ENCODE assay signal across 1 cellular context in the genomic region with DNA sequence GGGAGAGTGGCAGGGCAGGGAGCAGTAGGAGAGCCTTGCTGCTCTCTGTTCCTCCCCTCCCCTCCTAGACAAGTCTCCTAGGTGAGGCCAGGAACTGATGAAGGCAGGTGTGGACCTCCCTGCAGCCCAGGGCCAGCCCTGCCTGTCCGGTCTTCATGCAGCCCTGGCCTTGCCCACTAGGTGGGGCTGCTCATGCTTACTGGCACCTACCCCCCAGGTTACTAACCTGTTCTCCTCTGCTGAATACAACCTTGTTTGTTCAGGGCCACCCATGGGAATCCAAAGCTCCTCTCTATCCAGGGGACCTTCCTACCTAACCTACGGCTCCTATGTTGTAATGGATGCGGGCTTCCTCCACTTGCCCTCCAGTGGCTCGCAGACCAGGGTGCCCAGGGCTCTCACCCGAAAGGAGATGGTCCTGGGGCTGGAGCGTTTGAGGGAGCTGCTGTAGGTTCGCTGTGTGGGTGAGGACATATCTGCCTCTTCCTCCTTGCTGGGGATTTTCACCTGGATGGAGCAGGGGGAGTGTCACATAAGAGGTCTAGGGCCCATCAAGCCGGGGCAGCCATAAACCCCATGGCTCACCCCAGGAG.
TF ChIP-seq lines count a peak whose summit lies in the region.

No MANE protein-coding gene starts in this region.

TF ChIP-seq in HCT116, 20 proteins besides CTCF, POLR2A, EP300 and RAD21 (continued from another document):
- TF ChIP-seq, protein P1, sequence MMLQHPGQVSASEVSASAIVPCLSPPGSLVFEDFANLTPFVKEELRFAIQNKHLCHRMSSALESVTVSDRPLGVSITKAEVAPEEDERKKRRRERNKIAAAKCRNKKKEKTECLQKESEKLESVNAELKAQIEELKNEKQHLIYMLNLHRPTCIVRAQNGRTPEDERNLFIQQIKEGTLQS (IDR thresholded peaks at IDR 0.05) = no peak
- TF ChIP-seq ELF1 (IDR thresholded peaks at IDR 0.05; ENCODE audit: borderline replicate concordance, low read depth) (no peak), FOSL1 (IDR thresholded peaks at IDR 0.05; ENCODE audit: low read depth) (no peak), EZH2 (IDR thresholded peaks at IDR 0.05) (no peak), EGR1 (IDR thresholded peaks at IDR 0.05; ENCODE audit: low read depth) (no peak), ZFX (IDR thresholded peaks at IDR 0.05) (no peak), SRF (IDR thresholded peaks at IDR 0.05; ENCODE audit: low read depth) (no peak), EZH2phosphoT487 (IDR thresholded peaks at IDR 0.05; ENCODE audit: borderline replicate concordance) (no peak)
TF ChIP-seq in HCT116: peak in this region for 0.
